25 cellular contexts compared by ENCODE assay signal in genomic region chr6:66992660-66993059, GRCh38.
"Had no signal": no experiment of that assay in that cellular context is flagged by ENCODE, and none has a peak within 500 bp of the region (broad histone marks: within the 10 kb centered on the region; RNA-seq: fewer than 3 reads in every experiment).

No MANE protein-coding gene starts in this region.

- H3K27ac ChIP-seq: brain microvascular endothelial cell, SK-N-MC, VCaP had no signal

- H3K36me3 ChIP-seq: brain microvascular endothelial cell had no signal

- H3K36me3 Mint-ChIP-seq: activated naive CD8-positive, alpha-beta T cell had no signal

- ATAC-seq: activated CD4-positive, alpha-beta T cell treated with anti-CD3 and anti-CD28 coated beads for 36 hours; activated T-helper 17 cell treated with anti-CD3 and anti-CD28 coated beads, Interleukin-2, amount 50 U/mL, for 72 hours; Panc1; Right ventricle myocardium inferior had no signal

- H3K27ac Mint-ChIP-seq: activated CD4-positive, alpha-beta memory T cell treated with anti-CD3 and anti-CD28 coated beads, Interleukin-2, amount 10 ng/mL, durations not matched to agents 7 days and 5 days; activated CD4-positive, alpha-beta T cell treated with anti-CD3 and anti-CD28 coated beads for 36 hours; activated naive CD4-positive, alpha-beta T cell treated with anti-CD3 and anti-CD28 coated beads for 36 hours; activated naive CD8-positive, alpha-beta T cell; activated T-helper 17 cell treated with anti-CD3 and anti-CD28 coated beads, Interleukin-2, amount 50 U/mL, for 72 hours had no signal

- DNase-seq: activated CD4-positive, alpha-beta memory T cell treated with anti-CD3 and anti-CD28 coated beads, Interleukin-2, amount 10 ng/mL, durations not matched to agents 7 days and 5 days; activated CD4-positive, alpha-beta T cell treated with anti-CD3 and anti-CD28 coated beads for 36 hours; activated CD4-positive, alpha-beta T cell treated with anti-CD3 and anti-CD28 coated beads, Interleukin-2, amount 50 U/mL, for 1 hour; activated gamma-delta T cell; activated naive CD4-positive, alpha-beta T cell treated with anti-CD3 and anti-CD28 coated beads for 36 hours; activated T-cell treated with anti-CD3 and anti-CD28 coated beads for 4 hours; activated T-cell treated with anti-CD3 and anti-CD28 coated beads, Interleukin-2, amount 50 U/mL, for 48 hours; brain microvascular endothelial cell; cerebellar nuclear complex; KG1; NCI-H1105; NCI-H1436; NCI-H187; NCI-H2081; NCI-H510A treated with DMSO at 0.1 percent for 48 hours; NCI-H69; RPMI8226; T-helper 1 cell had no signal

- H3K4me3 Mint-ChIP-seq: activated CD4-positive, alpha-beta memory T cell treated with anti-CD3 and anti-CD28 coated beads, Interleukin-2, amount 10 ng/mL, durations not matched to agents 7 days and 5 days; activated CD4-positive, alpha-beta T cell treated with anti-CD3 and anti-CD28 coated beads for 36 hours; activated naive CD4-positive, alpha-beta T cell treated with anti-CD3 and anti-CD28 coated beads for 36 hours; activated naive CD8-positive, alpha-beta T cell; activated T-helper 17 cell treated with anti-CD3 and anti-CD28 coated beads, Interleukin-2, amount 50 U/mL, for 72 hours had no signal

- FAIRE-seq: colon had no signal

- H3K27me3 ChIP-seq: brain microvascular endothelial cell had no signal

- H3K4me1 Mint-ChIP-seq: activated CD4-positive, alpha-beta memory T cell treated with anti-CD3 and anti-CD28 coated beads, Interleukin-2, amount 10 ng/mL, durations not matched to agents 7 days and 5 days; activated CD4-positive, alpha-beta T cell treated with anti-CD3 and anti-CD28 coated beads for 36 hours; activated T-helper 17 cell treated with anti-CD3 and anti-CD28 coated beads, Interleukin-2, amount 50 U/mL, for 72 hours had no signal

- H3K4me3 ChIP-seq: SK-N-MC had no signal
